ENCODE assay signal across 8 cellular contexts in the genomic region with DNA sequence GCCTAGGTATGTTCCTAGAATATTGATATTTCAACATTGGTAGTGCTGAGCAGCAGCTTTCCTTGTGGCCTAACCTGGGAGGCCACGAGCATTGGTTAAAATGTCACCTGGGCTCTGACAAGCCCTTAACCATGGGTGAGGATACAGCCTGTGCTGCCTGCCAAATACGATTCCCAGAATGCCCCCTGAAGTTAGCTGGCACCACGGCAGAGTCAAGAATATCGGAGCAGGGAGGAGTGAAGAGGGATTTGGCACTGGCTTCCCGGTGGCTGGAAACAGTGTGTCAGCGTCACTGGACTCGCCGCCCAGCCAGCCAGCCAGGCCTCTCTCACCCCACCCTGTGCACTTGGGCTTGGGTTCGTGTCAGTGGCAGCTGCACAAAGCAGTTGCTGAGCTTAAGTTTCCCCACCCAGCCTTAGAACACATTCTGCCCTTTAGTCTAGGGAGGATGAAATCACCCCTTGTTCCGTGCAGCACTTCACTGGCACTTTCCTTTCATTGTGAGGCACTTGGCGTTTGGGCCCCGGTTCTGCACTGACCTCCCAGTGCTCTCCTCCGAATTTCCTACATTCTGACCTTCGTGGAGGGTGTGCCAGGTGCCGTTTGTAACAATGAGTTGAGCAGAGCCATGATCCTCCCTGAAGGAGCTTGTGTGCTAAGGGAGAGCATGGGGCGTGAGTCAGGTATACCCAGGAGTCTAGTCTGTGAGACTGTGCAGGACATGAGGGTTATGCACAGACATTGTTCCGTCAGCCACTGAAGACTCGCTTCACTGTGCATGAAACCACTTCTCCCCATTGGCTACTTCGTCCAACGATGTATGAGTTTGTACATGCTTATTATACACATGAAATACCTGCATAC.
DNase-seq lines count a peak whose midpoint lies in the region; FAIRE-seq and TF ChIP-seq lines count a peak whose summit lies in the region.

No MANE protein-coding gene starts in this region.

- WGBS in smooth muscle cell (ENCODE audit: low lambda C conversion rate), result 59% methylated on average over 20 of the region's 20 CpGs
- no CpG with 5 or more reads among the region's 20 CpGs for WGBS in H9 (ENCODE audit: extremely low coverage, insufficient read length, low lambda C conversion rate)

- H2BK120ac ChIP-seq in H9 (ENCODE audit: low read depth, low read length, poor library complexity, severe bottlenecking), result no peak overlapping the region

- H2AFZ ChIP-seq in astrocyte (ENCODE audit: low read depth, low read length) (peak overlapping the region; percentile 14), smooth muscle cell (ENCODE audit: low read depth) (no peak overlapping the region), H9 (ENCODE audit: low read length) (no peak overlapping the region)

- no peak for FAIRE-seq in astrocyte (lab: Jason Lieb, UNC)

- no peak overlapping the region for H3T11ph ChIP-seq in H9 (ENCODE audit: low read length)

- no peaks in the 10 kb centered on the region for H3K9me3 ChIP-seq in astrocyte (ENCODE audit: insufficient read depth, low read depth, low read length)
- no peaks in the 10 kb centered on the region for H3K9me3 ChIP-seq in smooth muscle cell (replicated peaks; ENCODE audit: low read depth)
- no peaks in the 10 kb centered on the region for H3K9me3 ChIP-seq in H9 (ENCODE audit: control insufficient read depth, low read depth, low read length)
- H3K9me3 ChIP-seq in WERI-Rb-1 (ENCODE audit: severe bottlenecking), result no peaks in the 10 kb centered on the region

- no peaks in the 10 kb centered on the region for H3K36me3 ChIP-seq in astrocyte (ENCODE audit: insufficient read depth, low read length)
- H3K36me3 ChIP-seq in smooth muscle cell (ENCODE audit: low read depth), result no peaks in the 10 kb centered on the region
- no peaks in the 10 kb centered on the region for H3K36me3 ChIP-seq in WERI-Rb-1

- H2BK12ac ChIP-seq in H9 (ENCODE audit: insufficient read length, low read depth, low read length), result no peak overlapping the region

- H4K20me1 ChIP-seq in astrocyte (ENCODE audit: insufficient read depth, low read length), result no peaks in the 10 kb centered on the region
- no peaks in the 10 kb centered on the region for H4K20me1 ChIP-seq in smooth muscle cell (ENCODE audit: low read depth)
- no peaks in the 10 kb centered on the region for H4K20me1 ChIP-seq in H9 (ENCODE audit: control insufficient read depth, insufficient read depth, insufficient read length)

- no peak overlapping the region for H2BK20ac ChIP-seq in H9 (ENCODE audit: low read depth, low read length, poor library complexity, severe bottlenecking)

- no peak overlapping the region for H3K14ac ChIP-seq in H9 (ENCODE audit: insufficient read depth, low read length)

- no peak overlapping the region for H3K4me3 Mint-ChIP-seq in astrocyte (ENCODE audit: unreplicated experiment)
- no peak overlapping the region for H3K4me3 Mint-ChIP-seq in H9

- no peak overlapping the region for H2AK5ac ChIP-seq in H9 (ENCODE audit: insufficient read length, low read length)

- peaks cover 9% of the 10 kb centered on the region for H3K36me3 Mint-ChIP-seq in astrocyte (ENCODE audit: low read depth, unreplicated experiment)
- no peaks in the 10 kb centered on the region; a peak in 1 of 7 replicates for H3K36me3 Mint-ChIP-seq in H9 (ENCODE audit: insufficient read depth in 1 of 3, low read depth in 3 of 3)

- H4K8ac ChIP-seq in H9 (replicated peaks; ENCODE audit: insufficient read length, low read depth, low read length), result no peak overlapping the region

- peaks cover 57% of the 10 kb centered on the region for H3F3A ChIP-seq in smooth muscle cell (ENCODE audit: low read depth)

- H3K18ac ChIP-seq in H9 (ENCODE audit: insufficient read length, low read depth, low read length), result no peak overlapping the region

- H3K79me1 ChIP-seq in H9 (ENCODE audit: insufficient read depth, low read depth, low read length, poor library complexity, severe bottlenecking), result no peaks in the 10 kb centered on the region

- DNase-seq in GM20000 (ENCODE audit: low spot score) (peak; percentile 2), astrocyte (ENCODE audit: low read depth) (peak; percentile 68), kidney glomerular epithelial cell (lab: John Stamatoyannopoulos, UW) (peak; percentile 72), smooth muscle cell (lab: John Stamatoyannopoulos, UW; ENCODE audit: unreplicated experiment) (no peak), islet precursor cell (no peak), H9 (no peak), WERI-Rb-1 (no peak), NK-92 (lab: John Stamatoyannopoulos, UW; ENCODE audit: unreplicated experiment) (no peak)

- H3K27me3 Mint-ChIP-seq in astrocyte (ENCODE audit: low read depth, unreplicated experiment) (no peaks in the 10 kb centered on the region), H9 (ENCODE audit: low read depth) (no peaks in the 10 kb centered on the region; the same call in 1 of the 2 replicates)

- no peak overlapping the region for H3K4ac ChIP-seq in H9 (ENCODE audit: low read depth, low read length)

- no peak overlapping the region for H3K4me3 ChIP-seq in astrocyte (ENCODE audit: insufficient read depth, low read depth, low read length)
- H3K4me3 ChIP-seq in smooth muscle cell, result no peak overlapping the region
- no peak overlapping the region for H3K4me3 ChIP-seq in WERI-Rb-1 (ENCODE audit: low read depth, low read length)

- no peak overlapping the region for H2BK15ac ChIP-seq in H9 (ENCODE audit: low read depth, low read length)

- peak overlapping the region; percentile 10 for H3K9ac ChIP-seq in astrocyte (ENCODE audit: low read length)
- peak overlapping the region; percentile 70 for H3K9ac ChIP-seq in smooth muscle cell (ENCODE audit: low read depth)
- H3K9ac ChIP-seq in H9 (ENCODE audit: extremely low read depth, insufficient read length, low read length), result no peak overlapping the region

- H3K4me1 ChIP-seq in astrocyte (ENCODE audit: insufficient read depth, low read length), result peaks cover 46% of the 10 kb centered on the region
- H3K4me1 ChIP-seq in smooth muscle cell (ENCODE audit: low read depth), result peaks cover 32% of the 10 kb centered on the region
- peaks cover 2% of the 10 kb centered on the region; the same call in 1 of the 2 replicates for H3K4me1 ChIP-seq in H9 (ENCODE audit: insufficient read depth, low read length)

- H3K27me3 ChIP-seq in astrocyte (ENCODE audit: insufficient read depth, low read length), result no peaks in the 10 kb centered on the region
- no peaks in the 10 kb centered on the region for H3K27me3 ChIP-seq in smooth muscle cell (ENCODE audit: low read depth)
- H3K27me3 ChIP-seq in H9 (ENCODE audit: insufficient read depth, low read length), result no peaks in the 10 kb centered on the region
- H3K27me3 ChIP-seq in WERI-Rb-1 (ENCODE audit: insufficient read depth, low read depth, severe bottlenecking), result no peaks in the 10 kb centered on the region

- H3K23ac ChIP-seq in H9 (ENCODE audit: insufficient read length, low read depth, low read length), result no peak overlapping the region

- H3K79me2 ChIP-seq in astrocyte (ENCODE audit: insufficient read depth, low read length) (no peaks in the 10 kb centered on the region), smooth muscle cell (ENCODE audit: low read depth) (peaks cover 13% of the 10 kb centered on the region), H9 (ENCODE audit: insufficient read depth, low read length) (no peaks in the 10 kb centered on the region)

- no peak overlapping the region for H4K91ac ChIP-seq in H9 (ENCODE audit: insufficient read length, low read depth, low read length)

- H3K4me1 Mint-ChIP-seq in astrocyte (ENCODE audit: low read depth, unreplicated experiment), result peaks cover 70% of the 10 kb centered on the region
- H3K4me1 Mint-ChIP-seq in H9, result peaks cover 22% of the 10 kb centered on the region in 2 experiments

- no peaks in the 10 kb centered on the region for H3K9me3 Mint-ChIP-seq in astrocyte (ENCODE audit: unreplicated experiment)
- H3K9me3 Mint-ChIP-seq in H9, result no peaks in the 10 kb centered on the region

- H4K5ac ChIP-seq in H9 (ENCODE audit: insufficient read length, low read depth, low read length), result no peak overlapping the region

- no peaks in the 10 kb centered on the region for H3K23me2 ChIP-seq in H9 (ENCODE audit: insufficient read length, low read depth, low read length, poor library complexity, severe bottlenecking)

- no peak overlapping the region for H3K56ac ChIP-seq in H9 (ENCODE audit: insufficient read length, low read depth, low read length)

- H3K27ac Mint-ChIP-seq in astrocyte (ENCODE audit: unreplicated experiment) (peak overlapping the region; percentile 96), H9 (0 out of 7 replicates have a peak overlapping the region, but pooled peaks of 1 of the 3 experiments have one; percentile 7)

- H3K27ac ChIP-seq in astrocyte (ENCODE audit: low read depth, low read length), result peak overlapping the region; percentile 3
- peak overlapping the region; percentile 100 for H3K27ac ChIP-seq in smooth muscle cell (ENCODE audit: low read depth)
- H3K27ac ChIP-seq in H9 (ENCODE audit: insufficient read length, low read depth, low read length), result no peak overlapping the region
- no peak overlapping the region for H3K27ac ChIP-seq in WERI-Rb-1

- H3K4me2 ChIP-seq in astrocyte (ENCODE audit: low read length), result peak overlapping the region; percentile 28
- peak overlapping the region; percentile 65 for H3K4me2 ChIP-seq in smooth muscle cell
- no peak overlapping the region for H3K4me2 ChIP-seq in H9 (ENCODE audit: insufficient read depth, insufficient read length, low read length)

- no peak for TF ChIP-seq CTCF in GM20000 (IDR thresholded peaks at IDR 0.05; ENCODE audit: extremely low read depth, missing control alignments)
- TF ChIP-seq CTCF in astrocyte (IDR thresholded peaks at IDR 0.05; ENCODE audit: insufficient read depth, low read depth, low read length), result no peak
- no peak for TF ChIP-seq CTCF in smooth muscle cell (IDR thresholded peaks at IDR 0.05; ENCODE audit: borderline replicate concordance, insufficient read depth, poor library complexity, severe bottlenecking)
- no peak for TF ChIP-seq CTCF in H9 (conservative IDR thresholded peaks at IDR 0.05)
- no peak for TF ChIP-seq CTCF in WERI-Rb-1 (IDR thresholded peaks at IDR 0.05; ENCODE audit: low read depth, low read length)

- H2BK5ac ChIP-seq in H9 (ENCODE audit: insufficient read length, low read length), result no peak overlapping the region

Comparison
In these comparisons a context has a peak if more than half of its experiments do, and no peak if none do; other contexts are left out.
1. DNase-seq: peak in GM20000 (single experiment), astrocyte (single experiment) and kidney glomerular epithelial cell (single experiment); none in smooth muscle cell (single experiment), islet precursor cell (single experiment), H9 (single experiment), WERI-Rb-1 (single experiment) and NK-92 (single experiment).
2. H3K27ac ChIP-seq: peak in astrocyte (single experiment) and smooth muscle cell (single experiment); none in H9 (single experiment) and WERI-Rb-1 (single experiment).